In the genomic region with DNA sequence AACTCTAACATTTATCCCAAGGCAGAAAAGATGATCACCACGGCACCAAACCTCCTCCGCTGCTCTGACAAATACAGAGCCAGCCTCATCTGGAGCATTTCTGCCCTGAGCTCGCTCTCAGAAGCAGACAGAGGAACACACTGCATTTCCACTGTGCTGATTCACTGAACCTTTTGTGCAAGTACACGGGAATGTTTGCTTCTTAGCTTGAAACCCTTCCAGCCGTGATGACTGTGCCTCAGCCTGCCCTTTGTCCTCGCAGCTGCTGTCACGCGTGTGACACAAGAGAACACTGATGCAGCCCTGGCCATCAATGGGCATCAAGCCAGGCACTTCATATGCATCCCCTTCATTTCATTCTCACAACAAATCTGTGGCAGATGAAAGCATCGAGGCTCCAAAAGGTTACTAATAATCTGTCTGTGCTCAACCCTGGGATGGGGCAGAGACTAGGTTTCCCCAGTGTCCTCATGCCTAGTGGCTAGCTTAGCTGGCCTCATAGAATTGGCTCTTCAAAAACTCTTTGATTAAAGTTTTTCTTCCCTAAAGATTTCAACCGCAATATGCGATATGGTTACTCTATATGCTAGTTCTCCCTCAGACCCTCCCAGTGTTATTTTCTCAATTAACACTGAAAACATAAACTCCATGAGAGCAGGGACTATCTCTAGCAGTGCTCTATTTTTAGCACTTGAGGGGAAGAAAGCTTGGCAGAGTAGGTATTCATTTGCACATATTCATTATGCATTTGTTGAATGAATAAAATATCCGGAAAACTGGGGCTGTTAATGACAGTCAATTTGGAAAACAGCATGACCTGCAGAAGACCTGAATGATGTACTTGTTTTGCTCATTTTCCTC, we compare ENCODE assay signal across 8 cellular contexts. TPM values are rescaled to one million over a fixed set of nuclear protein-coding genes. Genes with fewer than 3 reads are reported as not detected.
A peak's percentile ranks its signal among the peaks of the same experiment; 100 is the strongest.
DNase-seq lines count a peak whose midpoint lies in the region; ATAC-seq and TF ChIP-seq lines count a peak whose summit lies in the region.

No MANE protein-coding gene starts in this region.

- no peak overlapping the region for H3K4me3 Mint-ChIP-seq in activated T-helper 17 cell treated with anti-CD3 and anti-CD28 coated beads, Interleukin-2, amount 50 U/mL, for 72 hours

- no peak for TF ChIP-seq CTCF in RWPE1 (conservative IDR thresholded peaks at IDR 0.05; ENCODE audit: low read depth)

- POLR2A ChIA-PET in RWPE1 (lab: Yijun Ruan, JAX; ENCODE audit: low non-redundant PET): interaction anchor here (0.5 to 0.6 kb wide), 2 partner anchors 10 to 37 kb away, joined by 3 to 13 read pairs; no protein-coding TSS in a partner anchor

- peak; percentile 15 for DNase-seq in GOT3 (lab: John Stamatoyannopoulos, UW)
- DNase-seq in RWPE1 (ENCODE audit: low spot score): peak; percentile 55
- DNase-seq in fibroblast of the conjunctiva (ENCODE audit: low read depth): peak; percentile 60
- DNase-seq in occipital lobe (lab: John Stamatoyannopoulos, UW): peak; percentile 92
- no peak for DNase-seq in DMS114 treated with DMSO at 0.1 percent for 48 hours (lab: John Stamatoyannopoulos, UW; ENCODE audit: unreplicated experiment)
- no peak for DNase-seq in activated CD4-positive, CD25-positive, alpha-beta regulatory T cell (lab: John Stamatoyannopoulos, UW)

- peak overlapping the region; percentile 41 for H3K27ac ChIP-seq in RWPE1

- peaks cover 33% of the 10 kb centered on the region for H3K27me3 Mint-ChIP-seq in activated T-helper 17 cell treated with anti-CD3 and anti-CD28 coated beads, Interleukin-2, amount 50 U/mL, for 72 hours

- no peaks in the 10 kb centered on the region for H3K9me3 Mint-ChIP-seq in activated T-helper 17 cell treated with anti-CD3 and anti-CD28 coated beads, Interleukin-2, amount 50 U/mL, for 72 hours

- H3K36me3 Mint-ChIP-seq in activated T-helper 17 cell treated with anti-CD3 and anti-CD28 coated beads, Interleukin-2, amount 50 U/mL, for 72 hours (ENCODE audit: low read depth): no peaks in the 10 kb centered on the region

- ATAC-seq in activated T-helper 17 cell treated with anti-CD3 and anti-CD28 coated beads, Interleukin-2, amount 50 U/mL, for 72 hours (replicated peaks): no peak
- no peak for ATAC-seq in GM19455 (IDR thresholded peaks at IDR 0.05; ENCODE audit: unreplicated experiment)

- no peaks in the 10 kb centered on the region for H3K4me1 Mint-ChIP-seq in activated T-helper 17 cell treated with anti-CD3 and anti-CD28 coated beads, Interleukin-2, amount 50 U/mL, for 72 hours

- no peak overlapping the region for H3K27ac Mint-ChIP-seq in activated T-helper 17 cell treated with anti-CD3 and anti-CD28 coated beads, Interleukin-2, amount 50 U/mL, for 72 hours

- CTCF ChIA-PET in RWPE1 (lab: Yijun Ruan, JAX): interaction anchor here (0.6 to 1.4 kb wide), 2 partner anchors 9 to 10 kb away, joined by 3 read pairs; no protein-coding TSS in a partner anchor

RNA-seq across cellular contexts. Expression of a gene that starts 7.3 kb away (rescaled TPM):
- total RNA-seq in occipital lobe: 25.3 TPM
- 1 to 10 TPM; 2.4 to 6.5 TPM for total RNA-seq in activated T-helper 17 cell treated with anti-CD3 and anti-CD28 coated beads, Interleukin-2, amount 50 U/mL, for 72 hours

RNA-seq across cellular contexts. Expression of a gene that starts 42.8 kb away (rescaled TPM):
- total RNA-seq in occipital lobe: 5.1 TPM
- 10 to 100 TPM; 12.7 to 18.7 TPM for total RNA-seq in activated T-helper 17 cell treated with anti-CD3 and anti-CD28 coated beads, Interleukin-2, amount 50 U/mL, for 72 hours

Comparison
In these comparisons a context has a peak if more than half of its experiments do, and no peak if none do; other contexts are left out.
1. DNase-seq: peak in GOT3 (single experiment), RWPE1 (single experiment), fibroblast of the conjunctiva (single experiment) and occipital lobe (single experiment); none in DMS114 treated with DMSO at 0.1 percent for 48 hours (single experiment) and activated CD4-positive, CD25-positive, alpha-beta regulatory T cell (0 of 4).